8 cellular contexts compared by ENCODE assay signal in genomic region chr4:14877246-14878220, GRCh38.
A peak's percentile ranks its signal among the peaks of the same experiment; 100 is the strongest.
DNase-seq lines count a peak whose midpoint lies in the region; ATAC-seq and TF ChIP-seq lines count a peak whose summit lies in the region.

No MANE protein-coding gene starts in this region.

- peak overlapping the region in 1 of 2 donors; percentile 26 for H3K27ac ChIP-seq in lung (ENCODE audit: low read depth in 1 of 2, low read length in 1 of 2)
- H3K27ac ChIP-seq in foreskin keratinocyte: no peak overlapping the region

- no peaks in the 10 kb centered on the region for H3K9me3 ChIP-seq in lung (ENCODE audit: control insufficient read depth in 2 of 2, insufficient read depth in 1 of 2, low read length in 1 of 2)

- no peaks in the 10 kb centered on the region for H3K36me3 ChIP-seq in lung (ENCODE audit: control insufficient read depth in 2 of 2, insufficient read depth in 2 of 2, low read length in 2 of 2)

- no peak for DNase-seq in T-helper 2 cell treated with Interferon-gamma antibody and Interleukin-4, amounts not matched to agents 5 μg/mL and 100 μg/mL, for 36 hours (ENCODE audit: low spot score)
- DNase-seq in lung (ENCODE audit: low spot score) (peak; percentile 35), NCI-H2029 treated with DMSO at 0.1 percent for 48 hours (lab: John Stamatoyannopoulos, UW) (no peak), foreskin keratinocyte (no peak), SW 1271 (lab: John Stamatoyannopoulos, UW) (no peak)

- no peak overlapping the region for H3K4me3 Mint-ChIP-seq in T-helper 2 cell treated with Interferon-gamma antibody and Interleukin-4, amounts not matched to agents 5 μg/mL and 100 μg/mL, for 36 hours

- H3K36me3 Mint-ChIP-seq in T-helper 2 cell treated with Interferon-gamma antibody and Interleukin-4, amounts not matched to agents 5 μg/mL and 100 μg/mL, for 36 hours (ENCODE audit: low read depth): no peaks in the 10 kb centered on the region

- TF ChIP-seq CTCF in lung (IDR thresholded peaks at IDR 0.05; ENCODE audit: control extremely low read depth, extremely low read depth) (no peak), foreskin keratinocyte (conservative IDR thresholded peaks at IDR 0.05) (no peak)

- H3K4me1 ChIP-seq in lung (ENCODE audit: control insufficient read depth in 2 of 2, insufficient read depth in 2 of 2, low read length in 2 of 2): peaks cover 4 to 5% of the 10 kb centered on the region in 2 donors
- H3K4me1 ChIP-seq in foreskin keratinocyte: peaks cover 12% of the 10 kb centered on the region

- H3K27ac Mint-ChIP-seq in T-helper 2 cell treated with Interferon-gamma antibody and Interleukin-4, amounts not matched to agents 5 μg/mL and 100 μg/mL, for 36 hours: peak overlapping the region; percentile 10

- 16 to 31% methylated on average over 6 of the region's 6 CpGs for WGBS in lung, 2 donors

- no peaks in the 10 kb centered on the region for H3K27me3 Mint-ChIP-seq in T-helper 2 cell treated with Interferon-gamma antibody and Interleukin-4, amounts not matched to agents 5 μg/mL and 100 μg/mL, for 36 hours (ENCODE audit: low read depth)

- peaks cover 6% of the 10 kb centered on the region for H3K9me3 Mint-ChIP-seq in T-helper 2 cell treated with Interferon-gamma antibody and Interleukin-4, amounts not matched to agents 5 μg/mL and 100 μg/mL, for 36 hours

- no peak overlapping the region for H3K4me3 ChIP-seq in lung

- peak; percentile 37 for ATAC-seq in GM18508 (IDR thresholded peaks at IDR 0.05; ENCODE audit: insufficient read depth, unreplicated experiment)
- ATAC-seq in HG03066 (IDR thresholded peaks at IDR 0.05; ENCODE audit: low read depth, unreplicated experiment): peak; percentile 39
- peak; percentile 36 for ATAC-seq in lung (ENCODE audit: insufficient read depth, low FRiP score)
- ATAC-seq in foreskin keratinocyte: no peak
- ATAC-seq in GM18520 (IDR thresholded peaks at IDR 0.05; ENCODE audit: unreplicated experiment): no peak

- H3K27me3 ChIP-seq in lung (ENCODE audit: control insufficient read depth, insufficient read depth) (no peaks in the 10 kb centered on the region), foreskin keratinocyte (no peaks in the 10 kb centered on the region)

- H3K4me1 Mint-ChIP-seq in T-helper 2 cell treated with Interferon-gamma antibody and Interleukin-4, amounts not matched to agents 5 μg/mL and 100 μg/mL, for 36 hours (ENCODE audit: low read depth): peaks cover 11% of the 10 kb centered on the region

Comparison
In these comparisons a context has a peak if more than half of its experiments do, and no peak if none do; other contexts are left out.
1. ATAC-seq: peak in GM18508 (single experiment), HG03066 (single experiment) and lung (single experiment); none in foreskin keratinocyte (single experiment) and GM18520 (single experiment).